In genomic region chr4:152594981-152595916, GRCh38 we compare ENCODE assay signal across 9 cellular contexts. TPM values are rescaled to one million over a fixed set of nuclear protein-coding genes. Genes with fewer than 3 reads are reported as not detected.
DNase-seq lines count a peak whose midpoint lies in the region; ATAC-seq, FAIRE-seq and TF ChIP-seq lines count a peak whose summit lies in the region.
"Had no signal": no experiment of that assay in that cellular context is flagged by ENCODE, and none has a peak within 500 bp of the region (broad histone marks: within the 10 kb centered on the region; RNA-seq: fewer than 3 reads in every experiment).

No MANE protein-coding gene starts in this region.

- no peaks in the 10 kb centered on the region for H3K36me3 Mint-ChIP-seq in endothelial cell (ENCODE audit: low read depth, unreplicated experiment)

- no peaks in the 10 kb centered on the region for H3F3A ChIP-seq in PC-3 (ENCODE audit: low read length, unreplicated experiment)
- H3F3A ChIP-seq in GM23248 (ENCODE audit: insufficient read depth), result peaks cover 7% of the 10 kb centered on the region

- no peak for FAIRE-seq in kidney (lab: Jason Lieb, UNC)

- intact Hi-C loops in PC-3 (cut with micrococcal nuclease), result no loop called here
- intact Hi-C loops in kidney (cut with DNase I), result no loop called here

- H3K4me3 Mint-ChIP-seq in endothelial cell (ENCODE audit: unreplicated experiment), result no peak overlapping the region

- no peak overlapping the region for H3K4me3 ChIP-seq in PC-3 (ENCODE audit: low read length)
- no peak overlapping the region for H3K4me3 ChIP-seq in kidney (ENCODE audit: low read length in 2 of 2)
- H3K4me3 ChIP-seq in GM23248, result no peak overlapping the region
- H3K4me3 ChIP-seq: adrenal gland had no signal

- H3K9ac ChIP-seq in PC-3 (ENCODE audit: low read length), result no peak overlapping the region
- H3K9ac ChIP-seq in kidney (ENCODE audit: low read length in 2 of 2), result no peak overlapping the region
- H3K9ac ChIP-seq in GM23248, result no peak overlapping the region

- H3K36me3 ChIP-seq in PC-3 (ENCODE audit: low read depth, low read length), result no peaks in the 10 kb centered on the region
- H3K36me3 ChIP-seq in kidney (ENCODE audit: control insufficient read depth in 1 of 2, insufficient read depth in 2 of 2, low read length in 2 of 2), result no peaks in the 10 kb centered on the region
- H3K36me3 ChIP-seq in GM23248 (ENCODE audit: low read depth), result no peaks in the 10 kb centered on the region
- H3K36me3 ChIP-seq: adrenal gland had no signal

- CTCF ChIA-PET in PC-3 (lab: Charles Lee), result no interaction called here

- H3K4me1 ChIP-seq in PC-3 (ENCODE audit: insufficient read depth, low read length) (peaks cover under 1% of the 10 kb centered on the region), kidney (ENCODE audit: control insufficient read depth in 1 of 2, insufficient read depth in 1 of 2, low read depth in 1 of 2, low read length in 2 of 2) (peaks cover 0 to 3% of the 10 kb centered on the region in 2 donors), GM23248 (ENCODE audit: insufficient read depth) (peaks cover 10% of the 10 kb centered on the region)

- H3K9me2 ChIP-seq in PC-3 (replicated peaks; ENCODE audit: low read length) (no peaks in the 10 kb centered on the region), GM23248 (ENCODE audit: insufficient read depth) (no peaks in the 10 kb centered on the region)

- BruUV-seq in PC-3 (replicated peaks; lab: Mats Ljungman, UMichigan), result no TSS peak

- H3K27ac ChIP-seq in PC-3 (ENCODE audit: low read length) (no peak overlapping the region), kidney (ENCODE audit: low read depth in 2 of 2, low read length in 2 of 2) (no peak overlapping the region), GM23248 (no peak overlapping the region)
- H3K27ac ChIP-seq: adrenal gland had no signal

- no peaks in the 10 kb centered on the region for H3K27me3 Mint-ChIP-seq in endothelial cell (ENCODE audit: unreplicated experiment)

- no peak overlapping the region for H2AFZ ChIP-seq in PC-3 (ENCODE audit: low read length)
- H2AFZ ChIP-seq in GM23248, result no peak overlapping the region

- H3K79me2 ChIP-seq in PC-3 (ENCODE audit: low read length), result no peaks in the 10 kb centered on the region
- H3K79me2 ChIP-seq in GM23248 (ENCODE audit: insufficient read depth), result no peaks in the 10 kb centered on the region

- peaks cover 2% of the 10 kb centered on the region for H3K4me1 Mint-ChIP-seq in endothelial cell (ENCODE audit: unreplicated experiment)

- H3K4me2 ChIP-seq in PC-3 (ENCODE audit: low read length) (no peak overlapping the region), GM23248 (ENCODE audit: unreplicated experiment) (no peak overlapping the region)

- in situ Hi-C loops in GM23248 (cut with MboI), result no loop called here

- no peak overlapping the region for H3K27ac Mint-ChIP-seq in endothelial cell (ENCODE audit: unreplicated experiment)

- H3K27me3 ChIP-seq in PC-3 (ENCODE audit: low read length) (no peaks in the 10 kb centered on the region), GM23248 (replicated peaks; ENCODE audit: insufficient read depth) (no peaks in the 10 kb centered on the region)
- H3K27me3 ChIP-seq: adrenal gland had no signal

- TF ChIP-seq CTCF in PC-3 (conservative IDR thresholded peaks at IDR 0.05; ENCODE audit: low read depth, low read length) (no peak), kidney (IDR thresholded peaks at IDR 0.05; ENCODE audit: borderline replicate concordance, extremely low read depth, insufficient read depth) (no peak), endothelial cell (IDR thresholded peaks at IDR 0.05; ENCODE audit: unreplicated experiment) (no peak)

- DNase-seq in DMS153 (lab: John Stamatoyannopoulos, UW) (peak; percentile 83), PC-3 (peak; percentile 24), kidney (no peak), NCI-H1436 treated with DMSO at 0.1 percent for 48 hours (lab: John Stamatoyannopoulos, UW) (no peak), endothelial cell (ENCODE audit: low spot score) (no peak), GM23248 (no peak)
- DNase-seq: adrenal gland had no signal

- H3K9me3 ChIP-seq in PC-3 (ENCODE audit: low read length), result no peaks in the 10 kb centered on the region
- H3K9me3 ChIP-seq in kidney (ENCODE audit: control insufficient read depth in 1 of 2, low read length in 2 of 2), result no peaks in the 10 kb centered on the region
- H3K9me3 ChIP-seq in GM23248 (ENCODE audit: low read depth), result no peaks in the 10 kb centered on the region
- H3K9me3 ChIP-seq: adrenal gland had no signal

- no peaks in the 10 kb centered on the region for H3K9me3 Mint-ChIP-seq in endothelial cell (ENCODE audit: unreplicated experiment)

- WGBS in GM23248 (ENCODE audit: low coverage in 1 of 2, low lambda C conversion rate in 2 of 2, missing lambda C conversion rate in 2 of 2), 2 experiments, result 68 to 73% methylated on average over 11 of the region's 11 CpGs

- H4K20me1 ChIP-seq in PC-3 (ENCODE audit: low read length) (no peaks in the 10 kb centered on the region), GM23248 (ENCODE audit: insufficient read depth) (no peaks in the 10 kb centered on the region)

- POLR2A ChIA-PET in PC-3 (lab: Charles Lee; ENCODE audit: unreplicated experiment), result no interaction called here

- ATAC-seq in GM21423 (IDR thresholded peaks at IDR 0.05; ENCODE audit: unreplicated experiment), result peak; percentile 57
- peak; percentile 82 for ATAC-seq in HG03442 (IDR thresholded peaks at IDR 0.05; ENCODE audit: unreplicated experiment)
- peak; percentile 50; the same call in 1 of the 2 replicates for ATAC-seq in PC-3

RNA-seq across cellular contexts. Expression of gene FBXW7, which starts 59.4 kb away (rescaled TPM):
- 17.4 and 24.3 TPM in 2 replicates for total RNA-seq in PC-3 (2014; rRNA removed)
- total RNA-seq in kidney, result 64.0 TPM
- polyA plus RNA-seq in kidney (ENCODE audit: insufficient read depth, low read depth, low replicate concordance), result 5.5 TPM
- total RNA-seq in endothelial cell (ENCODE audit: unreplicated experiment), result 44.7 TPM
- 29.0 and 30.7 TPM in 2 replicates for total RNA-seq in GM23248 (2014; rRNA removed; shearing (Covaris generic))
- polyA plus RNA-seq in GM23248 (2016; fragmentation: Nextera tagmentation; extraction: Ambion mirVana), result 6.5 and 8.8 TPM in 2 replicates

Comparison
In these comparisons a context has a peak if more than half of its experiments do, and no peak if none do; other contexts are left out.
1. DNase-seq: peak in DMS153 (single experiment) and PC-3 (single experiment); none in kidney (single experiment), NCI-H1436 treated with DMSO at 0.1 percent for 48 hours (single experiment), endothelial cell (single experiment) and GM23248 (single experiment).
2. Peak in every context shown above with its lines, with median percentiles within 50 percentile points of each other: ATAC-seq.